In genomic region chr1:50704126-50704525, GRCh38 we compare ENCODE assay signal across 8 cellular contexts.
DNase-seq lines count a peak whose midpoint lies in the region; ATAC-seq and TF ChIP-seq lines count a peak whose summit lies in the region.

No MANE protein-coding gene starts in this region.

- DNase-seq in DND-41 (peak; percentile 41), NCI-H526 treated with DMSO at 0.1 percent for 48 hours (lab: John Stamatoyannopoulos, UW) (peak; percentile 22), breast epithelium (ENCODE audit: low spot score in 2 of 2) (no peak)

- peak; percentile 74; the same call in 2 of the 3 replicates for ATAC-seq in DND-41 (ENCODE audit: insufficient read depth, low read depth)
- ATAC-seq in HG02938 (IDR thresholded peaks at IDR 0.05; ENCODE audit: unreplicated experiment): peak; percentile 76
- ATAC-seq in GM19397 (IDR thresholded peaks at IDR 0.05; ENCODE audit: unreplicated experiment): no peak
- no peak for ATAC-seq in GM18520 (IDR thresholded peaks at IDR 0.05; ENCODE audit: unreplicated experiment)
- no peak for ATAC-seq in HG03039 (IDR thresholded peaks at IDR 0.05; ENCODE audit: unreplicated experiment)

- H3K9ac ChIP-seq in DND-41 (ENCODE audit: low read depth, low read length): no peak overlapping the region
- H3K9ac ChIP-seq in liver (ENCODE audit: low read depth in 1 of 2, low read length in 2 of 2): no peak overlapping the region

- H3K79me2 ChIP-seq in DND-41 (ENCODE audit: insufficient read depth, low read length): no peaks in the 10 kb centered on the region

- H2AFZ ChIP-seq in DND-41 (ENCODE audit: low read depth, low read length): no peak overlapping the region

- TF ChIP-seq RAD21 in liver (IDR thresholded peaks at IDR 0.05): peak; percentile 74 to 84

- no peak overlapping the region for H3K27ac ChIP-seq in DND-41 (ENCODE audit: low read length)
- H3K27ac ChIP-seq in breast epithelium: no peak overlapping the region
- no peak overlapping the region for H3K27ac ChIP-seq in liver (ENCODE audit: low read depth in 1 of 2, low read length in 2 of 2)

- no peak overlapping the region for H3K4me3 ChIP-seq in DND-41 (ENCODE audit: low read depth in 1 of 2, low read length in 2 of 2)
- H3K4me3 ChIP-seq in breast epithelium: no peak overlapping the region
- no peak overlapping the region for H3K4me3 ChIP-seq in liver (ENCODE audit: low read depth in 1 of 3, low read length in 3 of 3)

- H3K27me3 ChIP-seq in DND-41 (ENCODE audit: insufficient read depth, low read length, poor library complexity) (no peaks in the 10 kb centered on the region), breast epithelium (no peaks in the 10 kb centered on the region), liver (ENCODE audit: control insufficient read depth in 4 of 4, insufficient read depth in 4 of 4, low read length in 3 of 4) (no peaks in the 10 kb centered on the region)

- no peak for TF ChIP-seq POLR2A in breast epithelium (IDR thresholded peaks at IDR 0.05)

- no peaks in the 10 kb centered on the region for H4K20me1 ChIP-seq in DND-41 (ENCODE audit: insufficient read depth, low read length)

- H3K9me3 ChIP-seq in DND-41 (ENCODE audit: insufficient read depth, low read length, severe bottlenecking) (no peaks in the 10 kb centered on the region), breast epithelium (no peaks in the 10 kb centered on the region), liver (ENCODE audit: control insufficient read depth in 4 of 4, low read length in 3 of 4) (no peaks in the 10 kb centered on the region)

- H3K36me3 ChIP-seq in DND-41 (ENCODE audit: insufficient read depth, low read length) (peaks cover 7% of the 10 kb centered on the region; the same call in 1 of the 2 replicates), breast epithelium (no peaks in the 10 kb centered on the region), liver (ENCODE audit: control insufficient read depth in 4 of 4, insufficient read depth in 3 of 4, low read depth in 1 of 4, low read length in 3 of 4) (no peaks in the 10 kb centered on the region)

- H3K4me1 ChIP-seq in DND-41 (ENCODE audit: insufficient read depth, low read length): no peaks in the 10 kb centered on the region
- no peaks in the 10 kb centered on the region for H3K4me1 ChIP-seq in breast epithelium
- peaks cover 0 to 5% (median 1%) of the 10 kb centered on the region in 4 donors for H3K4me1 ChIP-seq in liver (ENCODE audit: control insufficient read depth in 4 of 4, insufficient read depth in 4 of 4, low read length in 3 of 4)

- 44% methylated on average over 1 of the region's 1 CpG for WGBS in liver

- TF ChIP-seq CTCF in DND-41 (IDR thresholded peaks at IDR 0.05; ENCODE audit: borderline replicate concordance, extremely low read depth, low read length, poor library complexity, severe bottlenecking) (peak; percentile 80), breast epithelium (IDR thresholded peaks at IDR 0.05) (peak; percentile 58 to 63 (median 59)), liver (IDR thresholded peaks at IDR 0.05; ENCODE audit: low read depth, low read length, missing input control) (peak; percentile 63)

- H3K4me2 ChIP-seq in DND-41 (ENCODE audit: insufficient read depth, low read length): no peak overlapping the region

- intact Hi-C loops in breast epithelium (cut with DNase I; ENCODE audit: low total_unique reads): no loop called here

TF ChIP-seq in liver, 16 proteins besides CTCF, POLR2A, EP300 and RAD21:
- TF ChIP-seq FOXA2 (IDR thresholded peaks at IDR 0.05) (no peak), REST (IDR thresholded peaks at IDR 0.05) (no peak), FOXA1 (IDR thresholded peaks at IDR 0.05) (no peak), YY1 (IDR thresholded peaks at IDR 0.05) (no peak), ZBTB33 (IDR thresholded peaks at IDR 0.05) (no peak), HNF4A (conservative IDR thresholded peaks at IDR 0.05) (no peak), ATF3 (IDR thresholded peaks at IDR 0.05) (no peak), EGR1 (IDR thresholded peaks at IDR 0.05; ENCODE audit: low read depth in 2 of 2) (no peak)

Comparison
In these comparisons a context has a peak if more than half of its experiments do, and no peak if none do; other contexts are left out.
1. ATAC-seq: peak in DND-41 (single experiment) and HG02938 (single experiment); none in GM19397 (single experiment), GM18520 (single experiment) and HG03039 (single experiment).
2. DNase-seq: peak in DND-41 (single experiment) and NCI-H526 treated with DMSO at 0.1 percent for 48 hours (single experiment); none in breast epithelium (0 of 2).
3. Peak in every context shown above with its lines, with median percentiles within 50 percentile points of each other: CTCF ChIP-seq.